ENCODE assay signal across 2 cellular contexts in the genomic region with DNA sequence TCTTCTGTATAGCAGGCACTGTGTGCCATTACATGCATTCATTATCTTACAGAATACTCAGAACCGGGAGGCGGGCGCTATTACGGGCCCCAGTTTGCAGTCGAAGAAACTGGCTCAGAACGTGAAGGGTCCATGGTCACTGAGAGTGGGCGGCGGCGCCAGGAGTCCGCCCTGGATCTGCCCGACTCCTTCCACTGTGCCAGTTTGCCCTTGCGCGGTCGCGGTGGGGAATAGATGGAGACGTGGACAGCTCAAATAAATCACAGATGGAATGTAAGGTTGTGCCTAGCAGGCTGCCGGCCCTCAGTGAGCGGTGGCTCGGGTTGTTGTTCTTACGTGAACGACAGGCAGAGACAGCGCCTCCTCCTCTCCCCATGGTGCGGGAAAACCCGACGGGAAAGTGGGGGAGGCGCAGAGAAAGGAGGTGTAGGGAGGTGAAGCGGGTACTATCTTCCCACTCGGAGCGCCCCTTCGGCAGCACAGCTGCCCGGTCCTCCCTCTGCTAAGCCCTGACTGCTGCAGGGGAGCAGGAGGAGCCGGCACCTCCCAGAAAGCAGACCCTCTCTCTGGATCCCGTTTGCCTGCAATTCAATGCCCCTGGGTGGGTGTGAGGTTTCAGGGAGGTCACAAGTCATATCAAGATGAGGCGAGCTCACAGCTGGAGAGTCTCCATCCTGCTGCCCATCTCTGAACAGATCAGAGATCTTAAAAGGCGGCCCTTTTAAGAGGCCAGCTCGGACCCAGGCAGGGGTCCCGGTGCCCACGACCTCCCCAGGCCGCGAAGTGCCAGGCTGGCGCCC.
TF ChIP-seq lines count a peak whose summit lies in the region.

No MANE protein-coding gene starts in this region.

TF ChIP-seq in HCT116, 20 proteins besides CTCF, POLR2A, EP300 and RAD21:
- no peak for TF ChIP-seq EZH2 (IDR thresholded peaks at IDR 0.05)
- no peak for TF ChIP-seq FOSL1 (IDR thresholded peaks at IDR 0.05; ENCODE audit: low read depth)
- no peak for TF ChIP-seq CEBPB (IDR thresholded peaks at IDR 0.05; ENCODE audit: low read depth)
- no peak for TF ChIP-seq JUND (IDR thresholded peaks at IDR 0.05)
- TF ChIP-seq, protein P1, sequence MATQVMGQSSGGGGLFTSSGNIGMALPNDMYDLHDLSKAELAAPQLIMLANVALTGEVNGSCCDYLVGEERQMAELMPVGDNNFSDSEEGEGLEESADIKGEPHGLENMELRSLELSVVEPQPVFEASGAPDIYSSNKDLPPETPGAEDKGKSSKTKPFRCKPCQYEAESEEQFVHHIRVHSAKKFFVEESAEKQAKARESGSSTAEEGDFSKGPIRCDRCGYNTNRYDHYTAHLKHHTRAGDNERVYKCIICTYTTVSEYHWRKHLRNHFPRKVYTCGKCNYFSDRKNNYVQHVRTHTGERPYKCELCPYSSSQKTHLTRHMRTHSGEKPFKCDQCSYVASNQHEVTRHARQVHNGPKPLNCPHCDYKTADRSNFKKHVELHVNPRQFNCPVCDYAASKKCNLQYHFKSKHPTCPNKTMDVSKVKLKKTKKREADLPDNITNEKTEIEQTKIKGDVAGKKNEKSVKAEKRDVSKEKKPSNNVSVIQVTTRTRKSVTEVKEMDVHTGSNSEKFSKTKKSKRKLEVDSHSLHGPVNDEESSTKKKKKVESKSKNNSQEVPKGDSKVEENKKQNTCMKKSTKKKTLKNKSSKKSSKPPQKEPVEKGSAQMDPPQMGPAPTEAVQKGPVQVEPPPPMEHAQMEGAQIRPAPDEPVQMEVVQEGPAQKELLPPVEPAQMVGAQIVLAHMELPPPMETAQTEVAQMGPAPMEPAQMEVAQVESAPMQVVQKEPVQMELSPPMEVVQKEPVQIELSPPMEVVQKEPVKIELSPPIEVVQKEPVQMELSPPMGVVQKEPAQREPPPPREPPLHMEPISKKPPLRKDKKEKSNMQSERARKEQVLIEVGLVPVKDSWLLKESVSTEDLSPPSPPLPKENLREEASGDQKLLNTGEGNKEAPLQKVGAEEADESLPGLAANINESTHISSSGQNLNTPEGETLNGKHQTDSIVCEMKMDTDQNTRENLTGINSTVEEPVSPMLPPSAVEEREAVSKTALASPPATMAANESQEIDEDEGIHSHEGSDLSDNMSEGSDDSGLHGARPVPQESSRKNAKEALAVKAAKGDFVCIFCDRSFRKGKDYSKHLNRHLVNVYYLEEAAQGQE (IDR thresholded peaks at IDR 0.05; ENCODE audit: low read depth): no peak
- TF ChIP-seq ELF1 (IDR thresholded peaks at IDR 0.05; ENCODE audit: borderline replicate concordance, low read depth): no peak
- no peak for TF ChIP-seq ZNF274 (IDR thresholded peaks at IDR 0.05; ENCODE audit: low read depth, low read length)
- no peak for TF ChIP-seq EZH2phosphoT487 (IDR thresholded peaks at IDR 0.05; ENCODE audit: borderline replicate concordance)
- no peak for TF ChIP-seq EGR1 (IDR thresholded peaks at IDR 0.05; ENCODE audit: low read depth)
- TF ChIP-seq POLR2AphosphoS5 (IDR thresholded peaks at IDR 0.05; ENCODE audit: low read depth, low read length): no peak
- no peak for TF ChIP-seq SIN3A (IDR thresholded peaks at IDR 0.05; ENCODE audit: low read depth)
- no peak for TF ChIP-seq YY1 (IDR thresholded peaks at IDR 0.05; ENCODE audit: extremely low read depth, insufficient replicate concordance, low read depth, low read length)
- no peak for TF ChIP-seq SRF (IDR thresholded peaks at IDR 0.05; ENCODE audit: low read depth)
- TF ChIP-seq CBX3 (IDR thresholded peaks at IDR 0.05; ENCODE audit: low read depth): no peak
- TF ChIP-seq, protein P2, sequence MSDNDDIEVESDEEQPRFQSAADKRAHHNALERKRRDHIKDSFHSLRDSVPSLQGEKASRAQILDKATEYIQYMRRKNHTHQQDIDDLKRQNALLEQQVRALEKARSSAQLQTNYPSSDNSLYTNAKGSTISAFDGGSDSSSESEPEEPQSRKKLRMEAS (IDR thresholded peaks at IDR 0.05): no peak
- TF ChIP-seq SP1 (IDR thresholded peaks at IDR 0.05; ENCODE audit: low read depth): no peak
- TF ChIP-seq TCF7L2 (IDR thresholded peaks at IDR 0.05; ENCODE audit: borderline replicate concordance, extremely low read depth, insufficient read depth, insufficient read length): no peak
- TF ChIP-seq, protein P3, sequence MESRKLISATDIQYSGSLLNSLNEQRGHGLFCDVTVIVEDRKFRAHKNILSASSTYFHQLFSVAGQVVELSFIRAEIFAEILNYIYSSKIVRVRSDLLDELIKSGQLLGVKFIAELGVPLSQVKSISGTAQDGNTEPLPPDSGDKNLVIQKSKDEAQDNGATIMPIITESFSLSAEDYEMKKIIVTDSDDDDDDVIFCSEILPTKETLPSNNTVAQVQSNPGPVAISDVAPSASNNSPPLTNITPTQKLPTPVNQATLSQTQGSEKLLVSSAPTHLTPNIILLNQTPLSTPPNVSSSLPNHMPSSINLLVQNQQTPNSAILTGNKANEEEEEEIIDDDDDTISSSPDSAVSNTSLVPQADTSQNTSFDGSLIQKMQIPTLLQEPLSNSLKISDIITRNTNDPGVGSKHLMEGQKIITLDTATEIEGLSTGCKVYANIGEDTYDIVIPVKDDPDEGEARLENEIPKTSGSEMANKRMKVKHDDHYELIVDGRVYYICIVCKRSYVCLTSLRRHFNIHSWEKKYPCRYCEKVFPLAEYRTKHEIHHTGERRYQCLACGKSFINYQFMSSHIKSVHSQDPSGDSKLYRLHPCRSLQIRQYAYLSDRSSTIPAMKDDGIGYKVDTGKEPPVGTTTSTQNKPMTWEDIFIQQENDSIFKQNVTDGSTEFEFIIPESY (IDR thresholded peaks at IDR 0.05; ENCODE audit: extremely low read depth, insufficient replicate concordance, low read length): no peak
- TF ChIP-seq, protein P4, sequence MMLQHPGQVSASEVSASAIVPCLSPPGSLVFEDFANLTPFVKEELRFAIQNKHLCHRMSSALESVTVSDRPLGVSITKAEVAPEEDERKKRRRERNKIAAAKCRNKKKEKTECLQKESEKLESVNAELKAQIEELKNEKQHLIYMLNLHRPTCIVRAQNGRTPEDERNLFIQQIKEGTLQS (IDR thresholded peaks at IDR 0.05): no peak
- TF ChIP-seq ZFX (IDR thresholded peaks at IDR 0.05): no peak

TF ChIP-seq in H1, 55 proteins besides CTCF, POLR2A, EP300 and RAD21:
- peak; percentile 87 for TF ChIP-seq EZH2 (IDR thresholded peaks at IDR 0.05; ENCODE audit: low read depth, low read length, severe bottlenecking)
- TF ChIP-seq SUZ12 (IDR thresholded peaks at IDR 0.05; ENCODE audit: low read length): peak; percentile 87; the same call in 1 of the 2 replicates
- TF ChIP-seq KDM1A (IDR thresholded peaks at IDR 0.05; ENCODE audit: borderline replicate concordance, low read length): no peak
- no peak for TF ChIP-seq RBBP5 (IDR thresholded peaks at IDR 0.05; ENCODE audit: borderline replicate concordance, low read depth, low read length)
- TF ChIP-seq TBP (IDR thresholded peaks at IDR 0.05; ENCODE audit: low read depth, low read length): no peak
